7 cellular contexts compared by ENCODE assay signal in the genomic region with DNA sequence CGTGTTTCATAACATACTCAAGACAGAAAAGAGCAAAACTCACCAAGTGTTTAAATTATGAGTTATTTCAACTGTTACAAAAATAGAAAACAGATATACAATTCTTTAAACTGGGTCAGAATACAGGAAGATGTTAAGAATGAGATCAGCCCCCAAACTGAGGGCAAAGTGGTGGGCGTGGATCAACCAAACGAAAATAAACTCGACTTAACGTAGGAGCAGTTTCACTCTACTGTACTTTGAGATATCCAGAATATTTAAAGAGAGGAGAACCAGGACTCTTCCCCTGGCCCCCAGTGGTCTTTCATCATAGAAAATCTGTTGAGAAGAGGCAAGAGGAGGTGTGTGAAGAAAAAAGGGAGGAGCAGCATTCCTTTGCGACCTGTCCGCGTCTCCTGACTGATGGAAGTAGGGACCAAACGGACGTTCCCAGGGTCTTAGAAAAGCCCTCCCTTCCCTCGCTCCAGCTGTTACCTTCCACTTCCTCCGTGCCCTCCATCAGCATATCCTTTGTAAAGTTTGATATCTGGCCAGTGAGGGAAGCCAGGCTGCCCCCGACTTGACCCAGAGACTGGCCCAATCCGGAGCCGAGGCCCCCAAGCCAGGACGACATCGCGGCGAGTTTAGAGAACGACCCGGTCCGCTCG. TPM values are rescaled to one million over a fixed set of nuclear protein-coding genes. Genes with fewer than 3 reads are reported as not detected.
DNase-seq lines count a peak whose midpoint lies in the region; ATAC-seq and TF ChIP-seq lines count a peak whose summit lies in the region.

No MANE protein-coding gene starts in this region.

- H3K27me3 ChIP-seq in H7 (ENCODE audit: control insufficient read depth, insufficient read depth, low read length) (no peaks in the 10 kb centered on the region), lung (ENCODE audit: control insufficient read depth, insufficient read depth) (no peaks in the 10 kb centered on the region), stomach smooth muscle (ENCODE audit: control insufficient read depth in 1 of 2, insufficient read depth in 2 of 2, low read length in 2 of 2) (no peaks in the 10 kb centered on the region)

- 0% methylated on average over 23 of the region's 23 CpGs for WGBS in lung, 2 donors

- DNase-seq in GM04503 (ENCODE audit: low read depth) (peak; percentile 24), H7 (peak; percentile 87), M059J (ENCODE audit: low read depth) (peak; percentile 79), SW 1271 (lab: John Stamatoyannopoulos, UW) (peak; percentile 67 to 81), dermis blood vessel endothelial cell (peak; percentile 80), lung (ENCODE audit: low spot score) (no peak)

- H3K27ac ChIP-seq in lung (ENCODE audit: low read depth in 1 of 2, low read length in 1 of 2) (peak overlapping the region; percentile 91 to 96), stomach smooth muscle (ENCODE audit: low read length) (peak overlapping the region; percentile 97)

- peak; percentile 22 for ATAC-seq in lung (ENCODE audit: insufficient read depth, low FRiP score)

- no peaks in the 10 kb centered on the region for H3K9me3 ChIP-seq in lung (ENCODE audit: control insufficient read depth in 2 of 2, insufficient read depth in 1 of 2, low read length in 1 of 2)
- no peaks in the 10 kb centered on the region for H3K9me3 ChIP-seq in stomach smooth muscle (ENCODE audit: control insufficient read depth in 2 of 2, low read length in 2 of 2)

- H3K4me3 ChIP-seq in H7 (ENCODE audit: insufficient read depth, low read depth, low read length) (peak overlapping the region; percentile 85), lung (peak overlapping the region; percentile 76), stomach smooth muscle (ENCODE audit: low read length in 2 of 2) (peak overlapping the region; percentile 90 to 94)

- peaks cover 8 to 11% of the 10 kb centered on the region in 2 donors for H3K4me1 ChIP-seq in lung (ENCODE audit: control insufficient read depth in 2 of 2, insufficient read depth in 2 of 2, low read length in 2 of 2)
- peaks cover 15% of the 10 kb centered on the region for H3K4me1 ChIP-seq in stomach smooth muscle (ENCODE audit: control insufficient read depth, insufficient read depth, low read length)

- TF ChIP-seq CTCF in lung (IDR thresholded peaks at IDR 0.05; ENCODE audit: control extremely low read depth, extremely low read depth), result no peak

- H3K36me3 ChIP-seq in H7 (replicated peaks; ENCODE audit: control insufficient read depth, insufficient read depth, low read length), result no peaks in the 10 kb centered on the region
- no peaks in the 10 kb centered on the region for H3K36me3 ChIP-seq in lung (ENCODE audit: control insufficient read depth in 2 of 2, insufficient read depth in 2 of 2, low read length in 2 of 2)
- H3K36me3 ChIP-seq in stomach smooth muscle (ENCODE audit: control insufficient read depth in 2 of 2, insufficient read depth in 2 of 2, low read length in 2 of 2), result peaks cover 0 to 2% of the 10 kb centered on the region in 2 donors

- H3K9ac ChIP-seq in stomach smooth muscle (ENCODE audit: low read length in 2 of 2), result peak overlapping the region; percentile 93 to 100

RNA-seq across cellular contexts. Expression of a gene that starts 0.7 kb away (rescaled TPM):
- 12.1 and 23.3 TPM in 2 replicates for total RNA-seq in H7 (2014; rRNA removed; shearing (Covaris generic))
- 6.8 and 9.6 TPM in 2 replicates for total RNA-seq in M059J (2014; rRNA removed; shearing (Covaris generic))
- total RNA-seq in dermis blood vessel endothelial cell, result 43.2 and 73.1 TPM in 2 replicates
- total RNA-seq in lung, result 10 to 100 TPM; 47.9 to 56.4 TPM
- polyA plus RNA-seq in lung, result 1 to 10 TPM; 4.0 to 6.6 TPM
